Comparison of ENCODE assay signal across 10 cellular contexts in genomic region chr10:13351340-13351915, GRCh38.
DNase-seq lines count a peak whose midpoint lies in the region; ATAC-seq and TF ChIP-seq lines count a peak whose summit lies in the region.
"Had no signal": no experiment of that assay in that cellular context is flagged by ENCODE, and none has a peak within 500 bp of the region (broad histone marks: within the 10 kb centered on the region; RNA-seq: fewer than 3 reads in every experiment).

No MANE protein-coding gene starts in this region.

- DNase-seq in activated gamma-delta T cell treated with Interleukin-2 at 50 U/mL for 16 hours (peak; percentile 31), activated gamma-delta T cell (lab: John Stamatoyannopoulos, UW) (no peak), foreskin melanocyte (no peak), NCI-H2107 treated with DMSO at 0.1 percent for 48 hours (lab: John Stamatoyannopoulos, UW; ENCODE audit: unreplicated experiment) (no peak), RWPE1 (ENCODE audit: low spot score) (no peak)
- DNase-seq in T-helper 2 cell treated with Interferon-gamma antibody and Interleukin-4, amounts not matched to agents 5 μg/mL and 100 μg/mL, for 36 hours (ENCODE audit: low spot score): peak; percentile 14
- peak; percentile 36 for DNase-seq in effector CD4-positive, alpha-beta T cell
- peak; percentile 19 for DNase-seq in stimulated activated naive CD8-positive, alpha-beta T cell treated with anti-CD3 and anti-CD28 coated beads, Interleukin-15, Interleukin-2, amounts not matched to agents 100 U/mL and 50 U/mL, for 24 hours
- DNase-seq: amygdala, NCI-H1436 had no signal

- TF ChIP-seq CTCF in RWPE1 (conservative IDR thresholded peaks at IDR 0.05; ENCODE audit: low read depth): no peak

- H3K27ac Mint-ChIP-seq in T-helper 2 cell treated with Interferon-gamma antibody and Interleukin-4, amounts not matched to agents 5 μg/mL and 100 μg/mL, for 36 hours: no peak overlapping the region

- peak overlapping the region; percentile 23 for H3K4me3 Mint-ChIP-seq in T-helper 2 cell treated with Interferon-gamma antibody and Interleukin-4, amounts not matched to agents 5 μg/mL and 100 μg/mL, for 36 hours

- peaks cover 38% of the 10 kb centered on the region for H3K4me1 Mint-ChIP-seq in T-helper 2 cell treated with Interferon-gamma antibody and Interleukin-4, amounts not matched to agents 5 μg/mL and 100 μg/mL, for 36 hours (ENCODE audit: low read depth)

- peaks cover 2% of the 10 kb centered on the region for H3K36me3 Mint-ChIP-seq in T-helper 2 cell treated with Interferon-gamma antibody and Interleukin-4, amounts not matched to agents 5 μg/mL and 100 μg/mL, for 36 hours (ENCODE audit: low read depth)

- peaks cover 4% of the 10 kb centered on the region for H3K27me3 Mint-ChIP-seq in T-helper 2 cell treated with Interferon-gamma antibody and Interleukin-4, amounts not matched to agents 5 μg/mL and 100 μg/mL, for 36 hours (ENCODE audit: low read depth)

- H3K27ac ChIP-seq in RWPE1: no peak overlapping the region

- no peak for ATAC-seq in stimulated activated naive CD8-positive, alpha-beta T cell treated with anti-CD3 and anti-CD28 coated beads, Interleukin-15, Interleukin-2, amounts not matched to agents 100 U/mL and 50 U/mL, for 24 hours

- POLR2A ChIA-PET in RWPE1 (lab: Yijun Ruan, JAX; ENCODE audit: low non-redundant PET): no interaction called here

- H3K9me3 Mint-ChIP-seq in T-helper 2 cell treated with Interferon-gamma antibody and Interleukin-4, amounts not matched to agents 5 μg/mL and 100 μg/mL, for 36 hours: no peaks in the 10 kb centered on the region

- CTCF ChIA-PET in RWPE1 (lab: Yijun Ruan, JAX): interaction anchor here (0.6 kb wide), 1 partner anchor 432 kb away, joined by 3 read pairs; no protein-coding TSS in a partner anchor

Comparison
In these comparisons a context has a peak if more than half of its experiments do, and no peak if none do; other contexts are left out.
1. DNase-seq: peak in activated gamma-delta T cell treated with Interleukin-2 at 50 U/mL for 16 hours (single experiment), T-helper 2 cell treated with Interferon-gamma antibody and Interleukin-4, amounts not matched to agents 5 μg/mL and 100 μg/mL, for 36 hours (single experiment), effector CD4-positive, alpha-beta T cell (single experiment) and stimulated activated naive CD8-positive, alpha-beta T cell treated with anti-CD3 and anti-CD28 coated beads, Interleukin-15, Interleukin-2, amounts not matched to agents 100 U/mL and 50 U/mL, for 24 hours (single experiment); none in activated gamma-delta T cell (single experiment), foreskin melanocyte (single experiment), NCI-H2107 treated with DMSO at 0.1 percent for 48 hours (single experiment) and RWPE1 (single experiment).